ENCODE assay signal across 1 cellular context in genomic region chr18:73724908-73725307, GRCh38.
TF ChIP-seq lines count a peak whose summit lies in the region.

No MANE protein-coding gene starts in this region.

TF ChIP-seq in IMR-90, 13 proteins besides CTCF, POLR2A, EP300 and RAD21 (continued from another document):
- no peak for TF ChIP-seq MAFK (IDR thresholded peaks at IDR 0.05; ENCODE audit: low read depth, low read length)
- TF ChIP-seq MXI1 (IDR thresholded peaks at IDR 0.05; ENCODE audit: borderline replicate concordance, low read depth, low read length) = no peak
